ENCODE assay signal across 1 cellular context in the genomic region with DNA sequence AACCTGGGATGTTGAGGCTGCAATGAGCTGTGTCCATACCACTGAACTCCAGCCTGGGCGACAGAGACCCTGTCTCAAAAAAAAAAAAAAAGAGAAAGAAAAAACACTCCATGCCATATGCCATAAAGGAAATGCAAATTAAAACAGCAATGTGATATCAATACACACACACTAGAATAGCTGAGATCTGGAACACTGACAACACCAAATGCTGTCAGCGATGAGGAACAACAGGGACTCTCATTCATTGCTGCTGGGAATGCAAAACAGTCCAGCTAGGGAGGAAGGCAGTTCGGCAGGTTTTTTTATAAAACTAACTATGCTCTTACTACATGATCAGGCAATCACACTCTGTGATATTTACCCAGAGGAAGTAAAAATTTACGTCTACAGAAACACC.
TF ChIP-seq lines count a peak whose summit lies in the region.

No MANE protein-coding gene starts in this region.

TF ChIP-seq in SK-N-SH, 30 proteins besides CTCF, POLR2A, EP300 and RAD21 (continued from another document):
- no peak for TF ChIP-seq NRF1 (IDR thresholded peaks at IDR 0.05; ENCODE audit: low read depth, low read length)
- no peak for TF ChIP-seq ELF1 (IDR thresholded peaks at IDR 0.05)
- TF ChIP-seq TCF12 (IDR thresholded peaks at IDR 0.05) = peak; percentile 25; the same call in 1 of the 2 replicates
- TF ChIP-seq SMC3 (IDR thresholded peaks at IDR 0.05; ENCODE audit: low read depth, low read length) = no peak
- TF ChIP-seq RCOR1 (IDR thresholded peaks at IDR 0.05; ENCODE audit: low read length) = peak; percentile 91
- peak; percentile 54 for TF ChIP-seq CHD2 (IDR thresholded peaks at IDR 0.05; ENCODE audit: low read length, partially characterized antibody)
- TF ChIP-seq, protein P1, sequence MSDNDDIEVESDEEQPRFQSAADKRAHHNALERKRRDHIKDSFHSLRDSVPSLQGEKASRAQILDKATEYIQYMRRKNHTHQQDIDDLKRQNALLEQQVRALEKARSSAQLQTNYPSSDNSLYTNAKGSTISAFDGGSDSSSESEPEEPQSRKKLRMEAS (IDR thresholded peaks at IDR 0.05; ENCODE audit: low read depth) = no peak
- 0 out of 2 replicates have a peak, but pooled peaks have one; percentile 58 for TF ChIP-seq FOXJ3 (CRISPR knock-in tag; IDR thresholded peaks at IDR 0.05)
